Comparison of ENCODE assay signal across 8 cellular contexts in genomic region chr17:35372846-35373531, GRCh38. TPM values are rescaled to one million over a fixed set of nuclear protein-coding genes. Genes with fewer than 3 reads are reported as not detected.
A peak's percentile ranks its signal among the peaks of the same experiment; 100 is the strongest.
DNase-seq lines count a peak whose midpoint lies in the region; ATAC-seq and TF ChIP-seq lines count a peak whose summit lies in the region.

No MANE protein-coding gene starts in this region.

- ATAC-seq in CD4-positive, alpha-beta T cell (ENCODE audit: poor library complexity): peak; percentile 40
- peak; percentile 3 for ATAC-seq in GM21528 (IDR thresholded peaks at IDR 0.05; ENCODE audit: low FRiP score, unreplicated experiment)
- no peak for ATAC-seq in HG03095 (IDR thresholded peaks at IDR 0.05; ENCODE audit: unreplicated experiment)

- POLR2A ChIA-PET in CD4-positive, alpha-beta T cell (lab: Charles Lee): interaction anchor here (0.8 to 3.6 kb wide), 25 partner anchors 12 to 436 kb away, joined by 3 to 40 read pairs (median 5); partner anchors contain the start of genes SLFN12, SLFN12L, SLFN13 and SLFN5

- intact Hi-C loops in CD4-positive, alpha-beta T cell (cut with DNase I, micrococcal nuclease): loop anchor here (1.0 to 10.0 kb wide), 10 partner anchors 58 to 200 kb away; partner anchors contain the start of genes SLFN12 (in 1 of the 2), SLFN12L (in 1 of the 2) and SLFN5 (in 1 of the 2)
- intact Hi-C loops in ascending aorta (cut with DNase I): loop anchor here (1.0 to 10.0 kb wide), 5 partner anchors 59 to 1572 kb away; partner anchors contain the start of genes AATF, SLFN12, SLFN13 and SLFN5

- peaks cover 66% of the 10 kb centered on the region for H3K4me1 Mint-ChIP-seq in CD4-positive, alpha-beta T cell (ENCODE audit: low read depth)

- peak overlapping the region; percentile 78 to 87 for H3K4me3 ChIP-seq in ascending aorta

- no peaks in the 10 kb centered on the region for H3K27me3 Mint-ChIP-seq in CD4-positive, alpha-beta T cell

- H3K36me3 ChIP-seq in ascending aorta: no peaks in the 10 kb centered on the region

- peaks cover 0 to 10% of the 10 kb centered on the region in 2 donors for H3K4me1 ChIP-seq in ascending aorta

- peak in 2 of 10 experiments; percentile 4 to 6 for DNase-seq in CD4-positive, alpha-beta T cell
- DNase-seq in NOMO-1 treated with DMSO at 0.1 percent for 48 hours (lab: John Stamatoyannopoulos, UW; ENCODE audit: unreplicated experiment): peak; percentile 37
- no peak for DNase-seq in ascending aorta (ENCODE audit: low spot score in 2 of 2)
- DNase-seq in islet precursor cell: peak; percentile 59
- peak; percentile 12 for DNase-seq in stimulated activated CD8-positive, alpha-beta memory T cell treated with anti-CD3 and anti-CD28 coated beads, Interleukin-4, amount 100 ng/mL, for 24 hours (ENCODE audit: low read depth)
- no peak for DNase-seq in central memory CD4-positive, alpha-beta T cell

- no peaks in the 10 kb centered on the region for H3K27me3 ChIP-seq in CD4-positive, alpha-beta T cell (ENCODE audit: control insufficient read depth, insufficient read depth, low read length)
- H3K27me3 ChIP-seq in ascending aorta: no peaks in the 10 kb centered on the region

- H3K27ac Mint-ChIP-seq in CD4-positive, alpha-beta T cell: peak overlapping the region; percentile 95

- H3K27ac ChIP-seq in CD4-positive, alpha-beta T cell (ENCODE audit: low read depth, low read length): peak overlapping the region; percentile 80
- peak overlapping the region; percentile 97 for H3K27ac ChIP-seq in ascending aorta

- peak overlapping the region; percentile 96 for H3K4me3 Mint-ChIP-seq in CD4-positive, alpha-beta T cell

- peaks cover 4% of the 10 kb centered on the region for H3K9me3 ChIP-seq in CD4-positive, alpha-beta T cell (ENCODE audit: control insufficient read depth, low read length)
- peaks cover 0 to 5% of the 10 kb centered on the region in 2 donors for H3K9me3 ChIP-seq in ascending aorta

- H3K36me3 Mint-ChIP-seq in CD4-positive, alpha-beta T cell (ENCODE audit: low read depth): peaks cover 23% of the 10 kb centered on the region

- peaks cover 13% of the 10 kb centered on the region for H3K9me3 Mint-ChIP-seq in CD4-positive, alpha-beta T cell

- no peak for TF ChIP-seq CTCF in CD4-positive, alpha-beta T cell (IDR thresholded peaks at IDR 0.05)
- no peak for TF ChIP-seq CTCF in ascending aorta (IDR thresholded peaks at IDR 0.05)

- CTCF ChIA-PET in CD4-positive, alpha-beta T cell (lab: Charles Lee): interaction anchor here (1.3 to 1.5 kb wide), 2 partner anchors 10 to 59 kb away, joined by 3 read pairs; no protein-coding TSS in a partner anchor

RNA-seq across cellular contexts. Expression of gene SLFN11, which starts 0.4 kb away (rescaled TPM):
- 10 to 100 TPM; 16.5 to 18.5 TPM for total RNA-seq in CD4-positive, alpha-beta T cell
- 30.3 TPM for total RNA-seq in ascending aorta

RNA-seq across cellular contexts. Expression of gene SLFN12, which starts 59.3 kb away (rescaled TPM):
- total RNA-seq in CD4-positive, alpha-beta T cell: 1 to 10 TPM; 1.3 to 2.4 TPM
- 6.8 TPM for total RNA-seq in ascending aorta

Comparison
In these comparisons a context has a peak if more than half of its experiments do, and no peak if none do; other contexts are left out.
1. DNase-seq: peak in NOMO-1 treated with DMSO at 0.1 percent for 48 hours (single experiment), islet precursor cell (single experiment) and stimulated activated CD8-positive, alpha-beta memory T cell treated with anti-CD3 and anti-CD28 coated beads, Interleukin-4, amount 100 ng/mL, for 24 hours (single experiment); none in ascending aorta (0 of 2) and central memory CD4-positive, alpha-beta T cell (single experiment).